ENCODE assay signal across 9 cellular contexts in genomic region chr5:115246361-115246991, GRCh38. TPM values are rescaled to one million over a fixed set of nuclear protein-coding genes. Genes with fewer than 3 reads are reported as not detected.
DNase-seq lines count a peak whose midpoint lies in the region; ATAC-seq, FAIRE-seq and TF ChIP-seq lines count a peak whose summit lies in the region.
"Had no signal": no experiment of that assay in that cellular context is flagged by ENCODE, and none has a peak within 500 bp of the region (broad histone marks: within the 10 kb centered on the region; RNA-seq: fewer than 3 reads in every experiment).

No MANE protein-coding gene starts in this region.

- no peaks in the 10 kb centered on the region for H3K27me3 Mint-ChIP-seq in Caco-2 (ENCODE audit: insufficient read depth, unreplicated experiment)
- no peaks in the 10 kb centered on the region for H3K27me3 Mint-ChIP-seq in nephron (ENCODE audit: low read depth)

- intact Hi-C loops in Caco-2 (cut with micrococcal nuclease; ENCODE audit: unreplicated experiment) (loop anchor here (1.0 to 10.0 kb wide), 2 partner anchors 148 to 442 kb away; no protein-coding TSS in a partner anchor), endothelial cell of umbilical vein (cut with micrococcal nuclease) (loop anchor here (1.0 to 10.0 kb wide), 5 partner anchors 74 to 1567 kb away; no protein-coding TSS in a partner anchor)

- H3K79me2 ChIP-seq in endothelial cell of umbilical vein (ENCODE audit: control insufficient read depth, insufficient read depth, low read length) = peaks cover 43% of the 10 kb centered on the region

- no peak overlapping the region for H3K4me3 ChIP-seq in Caco-2 (ENCODE audit: low read depth, low read length)
- H3K4me3 ChIP-seq in endothelial cell of umbilical vein (replicated peaks in 1 of 3; ENCODE audit: insufficient read depth in 1 of 3, low read depth in 1 of 3, low read length in 3 of 3) = no peak overlapping the region

- no peak for TF ChIP-seq POLR2A in endothelial cell of umbilical vein (IDR thresholded peaks at IDR 0.05; ENCODE audit: low read depth, low read length)

- BruUV-seq in Caco-2 (replicated peaks; lab: Mats Ljungman, UMichigan) (no TSS peak), endothelial cell of umbilical vein (replicated peaks; lab: Mats Ljungman, UMichigan) (no TSS peak)

- CTCF ChIA-PET in Caco-2 (lab: Charles Lee) (interaction anchor here (0.6 kb wide), 1 partner anchor 588 kb away, joined by 5 read pairs; no protein-coding TSS in a partner anchor), endothelial cell of umbilical vein (lab: Charles Lee) (interaction anchor here (0.7 to 2.0 kb wide), 7 partner anchors 15 to 1634 kb away, joined by 3 to 27 read pairs (median 4); partner anchors contain the start of gene TRIM36)

- H3K4me1 Mint-ChIP-seq in Caco-2 (ENCODE audit: low read depth, unreplicated experiment) = peaks cover 6% of the 10 kb centered on the region
- no peaks in the 10 kb centered on the region for H3K4me1 Mint-ChIP-seq in nephron

- H3K9me3 ChIP-seq in Caco-2 (no peaks in the 10 kb centered on the region), endothelial cell of umbilical vein (replicated peaks; ENCODE audit: control insufficient read depth, insufficient read depth, low read length) (no peaks in the 10 kb centered on the region)
- H3K9me3 ChIP-seq: neutrophil had no signal

- TF ChIP-seq CTCF in Caco-2 (IDR thresholded peaks at IDR 0.05; ENCODE audit: insufficient read depth in 1 of 2, low read depth in 1 of 2, low read length in 1 of 2, severe bottlenecking in 1 of 2, unreplicated experiment in 1 of 2) = peak; percentile 66 to 69
- peak; percentile 34 to 37 for TF ChIP-seq CTCF in endothelial cell of umbilical vein (IDR thresholded peaks at IDR 0.05; ENCODE audit: extremely low read depth in 1 of 2, insufficient read depth in 1 of 2, low read depth in 1 of 2, low read length in 2 of 2)
- peak; percentile 72 to 75 (median 73) for TF ChIP-seq CTCF in nephron (IDR thresholded peaks at IDR 0.05; ENCODE audit: unreplicated experiment in 3 of 3)
- no peak for TF ChIP-seq CTCF in omental fat pad (IDR thresholded peaks at IDR 0.05)

- H3K9me3 Mint-ChIP-seq in Caco-2 (ENCODE audit: unreplicated experiment) = peaks cover 6% of the 10 kb centered on the region
- no peaks in the 10 kb centered on the region for H3K9me3 Mint-ChIP-seq in nephron

- H4K20me1 ChIP-seq in endothelial cell of umbilical vein (replicated peaks; ENCODE audit: control insufficient read depth, extremely low read depth, insufficient read depth, low read length) = peaks cover 4% of the 10 kb centered on the region

- no peak overlapping the region for H3K9ac ChIP-seq in endothelial cell of umbilical vein (replicated peaks; ENCODE audit: extremely low read depth, insufficient read depth, low read length)

- H3K27me3 ChIP-seq in Caco-2 (replicated peaks; ENCODE audit: control insufficient read depth, insufficient read depth, low read length) (no peaks in the 10 kb centered on the region), endothelial cell of umbilical vein (ENCODE audit: control insufficient read depth in 2 of 2, insufficient read depth in 2 of 2, low read length in 2 of 2) (no peaks in the 10 kb centered on the region)
- H3K27me3 ChIP-seq: neutrophil had no signal

- ATAC-seq in GM19025 (IDR thresholded peaks at IDR 0.05; ENCODE audit: low read depth, unreplicated experiment) (peak; percentile 61), HG03520 (IDR thresholded peaks at IDR 0.05; ENCODE audit: unreplicated experiment) (peak; percentile 50), omental fat pad (ENCODE audit: low FRiP score) (no peak)

- dilution Hi-C loops in endothelial cell of umbilical vein (cut with MboI; ENCODE audit: extremely low pct_ligation_motif_present, low sequenced_read_pairs) = no loop called here

- FAIRE-seq in endothelial cell of umbilical vein (lab: Jason Lieb, UNC) = no peak

- no peak overlapping the region for H3K27ac ChIP-seq in endothelial cell of umbilical vein (ENCODE audit: insufficient read depth, low read depth, low read length)
- H3K27ac ChIP-seq: neutrophil had no signal

- H2AFZ ChIP-seq in endothelial cell of umbilical vein (ENCODE audit: low read depth, low read length) = no peak overlapping the region

- no peak overlapping the region for H3K4me2 ChIP-seq in endothelial cell of umbilical vein (ENCODE audit: insufficient read depth, low read length)

- DNase-seq in Caco-2 (peak in 1 of 2 experiments; percentile 15), OCI-M1 (lab: John Stamatoyannopoulos, UW) (peak; percentile 23), endothelial cell of umbilical vein (ENCODE audit: low read depth, low spot score) (peak; percentile 49), omental fat pad (ENCODE audit: low spot score) (no peak)
- no peak for DNase-seq in activated CD4-positive, CD25-positive, alpha-beta regulatory T cell (lab: John Stamatoyannopoulos, UW)

- H3K4me1 ChIP-seq in Caco-2 (no peaks in the 10 kb centered on the region), endothelial cell of umbilical vein (ENCODE audit: control insufficient read depth, extremely low read depth, insufficient read depth, low read length) (no peaks in the 10 kb centered on the region)

- H3K36me3 ChIP-seq in Caco-2 (ENCODE audit: control insufficient read depth, insufficient read depth, low read length) = no peaks in the 10 kb centered on the region
- H3K36me3 ChIP-seq in endothelial cell of umbilical vein (ENCODE audit: control insufficient read depth in 2 of 2, extremely low read depth in 1 of 2, insufficient read depth in 2 of 2, low read length in 2 of 2) = no peaks in the 10 kb centered on the region

- H3K9me1 ChIP-seq in endothelial cell of umbilical vein (replicated peaks; ENCODE audit: control insufficient read depth, extremely low read depth, insufficient read depth, low read length) = no peaks in the 10 kb centered on the region

- peaks cover 11% of the 10 kb centered on the region for H3K36me3 Mint-ChIP-seq in Caco-2 (ENCODE audit: insufficient read depth, unreplicated experiment)
- no peaks in the 10 kb centered on the region for H3K36me3 Mint-ChIP-seq in nephron (ENCODE audit: low read depth)

- H3K4me3 Mint-ChIP-seq in Caco-2 (ENCODE audit: unreplicated experiment) = no peak overlapping the region
- no peak overlapping the region for H3K4me3 Mint-ChIP-seq in nephron

- POLR2A ChIA-PET in Caco-2 (lab: Charles Lee) = no interaction called here
- POLR2A ChIA-PET in endothelial cell of umbilical vein (lab: Charles Lee) = no interaction called here

- H3K27ac Mint-ChIP-seq in Caco-2 (ENCODE audit: unreplicated experiment) = no peak overlapping the region
- H3K27ac Mint-ChIP-seq in nephron = no peak overlapping the region

TF ChIP-seq in endothelial cell of umbilical vein, 7 proteins besides CTCF, POLR2A, EP300 and RAD21:
- TF ChIP-seq MAX (IDR thresholded peaks at IDR 0.05; ENCODE audit: insufficient read depth, insufficient read length) (no peak), GATA2 (IDR thresholded peaks at IDR 0.05; ENCODE audit: insufficient read depth, insufficient read length, low read depth, low read length) (no peak), EZH2 (IDR thresholded peaks at IDR 0.05; ENCODE audit: borderline replicate concordance, low read depth, low read length, severe bottlenecking) (no peak), MYC (IDR thresholded peaks at IDR 0.05; ENCODE audit: low read depth, low read length) (no peak), POLR2AphosphoS5 (IDR thresholded peaks at IDR 0.05; ENCODE audit: insufficient read depth, low read depth, low read length) (no peak), JUN (IDR thresholded peaks at IDR 0.05; ENCODE audit: borderline replicate concordance, insufficient read depth, insufficient read length, low read depth) (no peak), FOS (IDR thresholded peaks at IDR 0.05; ENCODE audit: borderline replicate concordance, insufficient read depth, low read length) (no peak)

RNA-seq across cellular contexts. Expression of gene PGGT1B, which starts 16.2 kb away (rescaled TPM):
- total RNA-seq in Caco-2 (2022) = 38.3 and 39.4 TPM in 2 replicates
- 37.5 and 42.3 TPM in 2 replicates for total RNA-seq in endothelial cell of umbilical vein
- 1.3 and 2.6 TPM in 2 replicates for polyA plus RNA-seq in endothelial cell of umbilical vein
- 1.4 and 1.7 TPM in 2 replicates for polyA plus RNA-seq in endothelial cell of umbilical vein (2011; cell fraction: cytosol; rRNA removed)
- 4.4 and 6.1 TPM in 2 replicates for polyA plus RNA-seq in endothelial cell of umbilical vein (2011; cell fraction: nucleus; rRNA removed)
- 16.4 and 21.1 TPM in 2 replicates for polyA plus RNA-seq in endothelial cell of umbilical vein (2012)
- polyA minus RNA-seq in endothelial cell of umbilical vein = 32.4 and 39.5 TPM in 2 replicates
- 4.7 TPM for polyA minus RNA-seq in endothelial cell of umbilical vein (2011; cell fraction: cytosol; rRNA and poly(A)+ RNA removed)
- 32.8 and 38.3 TPM in 2 replicates for polyA minus RNA-seq in endothelial cell of umbilical vein (2011; cell fraction: nucleus; rRNA and poly(A)+ RNA removed)
- 10 to 100 TPM in 2 of 4 donors, 1 to 10 TPM in 2; 6.8 to 14.5 (median 11.1) TPM for total RNA-seq in omental fat pad

RNA-seq across cellular contexts. Expression of gene CCDC112, which starts 50.0 kb away (rescaled TPM):
- total RNA-seq in Caco-2 (2022) = 2.4 and 2.9 TPM in 2 replicates
- 9.6 TPM in 2 replicates for total RNA-seq in endothelial cell of umbilical vein
- polyA plus RNA-seq in endothelial cell of umbilical vein = 2.4 and 2.8 TPM in 2 replicates
- polyA plus RNA-seq in endothelial cell of umbilical vein (2011; cell fraction: cytosol; rRNA removed) = 2.0 and 2.2 TPM in 2 replicates
- 2.2 and 3.4 TPM in 2 replicates for polyA plus RNA-seq in endothelial cell of umbilical vein (2011; cell fraction: nucleus; rRNA removed)
- polyA plus RNA-seq in endothelial cell of umbilical vein (2012) = 7.5 and 8.5 TPM in 2 replicates
- 0.53 and 0.89 TPM in 2 replicates for polyA minus RNA-seq in endothelial cell of umbilical vein
- 2.6 TPM for polyA minus RNA-seq in endothelial cell of umbilical vein (2011; cell fraction: cytosol; rRNA and poly(A)+ RNA removed)
- 1.7 and 3.3 TPM in 2 replicates for polyA minus RNA-seq in endothelial cell of umbilical vein (2011; cell fraction: nucleus; rRNA and poly(A)+ RNA removed)
- total RNA-seq in omental fat pad = 1 to 10 TPM; 2.6 to 9.1 (median 5.4) TPM

Comparison
In these comparisons a context has a peak if more than half of its experiments do, and no peak if none do; other contexts are left out.
1. DNase-seq: peak in OCI-M1 (single experiment) and endothelial cell of umbilical vein (single experiment); none in omental fat pad (single experiment) and activated CD4-positive, CD25-positive, alpha-beta regulatory T cell (0 of 4).
2. CTCF ChIP-seq: peak in Caco-2 (2 of 2), endothelial cell of umbilical vein (2 of 2) and nephron (3 of 3); none in omental fat pad (0 of 3).